Comparison of ENCODE assay signal across 18 cellular contexts in the genomic region with DNA sequence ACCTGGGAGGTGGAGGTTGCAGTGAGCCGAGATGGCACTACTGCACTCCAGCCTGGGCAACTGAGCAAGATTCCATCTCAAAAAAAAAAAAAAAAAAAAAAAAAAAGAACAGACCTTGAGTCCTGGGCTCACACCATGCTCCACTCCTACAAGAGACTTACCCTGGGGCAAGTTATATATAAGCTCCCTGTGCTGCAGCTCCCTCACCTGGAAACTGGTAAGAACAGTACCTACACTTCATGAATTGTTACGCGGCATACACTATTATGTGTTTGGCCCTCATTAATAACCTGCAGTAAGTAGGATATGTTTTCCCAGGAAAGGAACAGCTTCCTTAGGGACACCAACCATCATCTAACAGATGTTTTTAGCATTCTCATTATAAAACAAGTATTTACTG.
DNase-seq lines count a peak whose midpoint lies in the region; ATAC-seq and TF ChIP-seq lines count a peak whose summit lies in the region.
"Had no signal": no experiment of that assay in that cellular context is flagged by ENCODE, and none has a peak within 500 bp of the region (broad histone marks: within the 10 kb centered on the region; RNA-seq: fewer than 3 reads in every experiment).

No MANE protein-coding gene starts in this region.

- intact Hi-C loops in activated CD4-positive, alpha-beta T cell treated with anti-CD3 and anti-CD28 coated beads for 36 hours (cut with DNase I, micrococcal nuclease), result no loop called here

- CTCF ChIA-PET in activated CD4-positive, alpha-beta T cell treated with anti-CD3 and anti-CD28 coated beads for 36 hours (lab: Charles Lee), result interaction anchor here (2.2 kb wide), 1 partner anchor 11 kb away, joined by 9 read pairs; no protein-coding TSS in a partner anchor

- POLR2A ChIA-PET in activated CD4-positive, alpha-beta T cell treated with anti-CD3 and anti-CD28 coated beads for 36 hours (lab: Charles Lee), result no interaction called here

- H3K9me3 ChIP-seq in MM.1S (replicated peaks; ENCODE audit: insufficient read depth, low read length) (no peaks in the 10 kb centered on the region), endodermal cell (ENCODE audit: control insufficient read depth, low read length) (no peaks in the 10 kb centered on the region)
- H3K9me3 ChIP-seq: spleen had no signal

- no peak overlapping the region for H3K27ac ChIP-seq in MM.1S (ENCODE audit: low read length)
- no peak overlapping the region for H3K27ac ChIP-seq in endodermal cell (ENCODE audit: low read depth, low read length)
- H3K27ac ChIP-seq: spleen had no signal

- WGBS in endodermal cell (ENCODE audit: insufficient coverage in 1 of 2, insufficient read length in 1 of 2), 2 experiments, result 93 to 94% methylated on average over 2 to 3 of the region's 3 CpGs

- no peak overlapping the region for H3K4me3 ChIP-seq in MM.1S (ENCODE audit: low read length)
- H3K4me3 ChIP-seq in endodermal cell (ENCODE audit: low read length), result no peak overlapping the region
- H3K4me3 ChIP-seq: spleen had no signal

- no peak overlapping the region for H3K27ac Mint-ChIP-seq in activated CD4-positive, alpha-beta T cell treated with anti-CD3 and anti-CD28 coated beads for 36 hours
- no peak overlapping the region for H3K27ac Mint-ChIP-seq in endodermal cell
- H3K27ac Mint-ChIP-seq: activated CD8-positive, alpha-beta T cell treated with anti-CD3 and anti-CD28 coated beads for 36 hours; dendritic cell treated with granulocyte-macrophage colony-stimulating factor and Interleukin-4, amounts not matched to agents 40 ng/mL and 50 ng/mL, for 4 days; mesothelial cell of epicardium; stimulated activated naive CD8-positive, alpha-beta T cell treated with anti-CD3 and anti-CD28 coated beads, Interleukin-15, Interleukin-2, amounts not matched to agents 100 ng/mL and 50 ng/mL, for 24 hours had no signal

- H3K9me2 ChIP-seq in MM.1S (replicated peaks; ENCODE audit: insufficient read depth, low read length), result no peaks in the 10 kb centered on the region

- TF ChIP-seq CTCF in MM.1S (IDR thresholded peaks at IDR 0.05; ENCODE audit: low read length) (peak; percentile 50), endodermal cell (conservative IDR thresholded peaks at IDR 0.05) (peak; percentile 63)

- no peaks in the 10 kb centered on the region for H3K27me3 ChIP-seq in MM.1S (replicated peaks; ENCODE audit: insufficient read depth, low read length)
- H3K27me3 ChIP-seq in endodermal cell (ENCODE audit: control insufficient read depth, insufficient read depth, low read length, poor library complexity, severe bottlenecking), result no peaks in the 10 kb centered on the region

- no peak overlapping the region for H3K4me3 Mint-ChIP-seq in activated CD4-positive, alpha-beta T cell treated with anti-CD3 and anti-CD28 coated beads for 36 hours
- no peak overlapping the region for H3K4me3 Mint-ChIP-seq in endodermal cell
- H3K4me3 Mint-ChIP-seq: activated CD8-positive, alpha-beta T cell treated with anti-CD3 and anti-CD28 coated beads for 36 hours; dendritic cell treated with granulocyte-macrophage colony-stimulating factor and Interleukin-4, amounts not matched to agents 40 ng/mL and 50 ng/mL, for 4 days; mesothelial cell of epicardium; stimulated activated naive CD8-positive, alpha-beta T cell treated with anti-CD3 and anti-CD28 coated beads, Interleukin-15, Interleukin-2, amounts not matched to agents 100 ng/mL and 50 ng/mL, for 24 hours had no signal

- no peaks in the 10 kb centered on the region for H3K4me1 Mint-ChIP-seq in activated CD4-positive, alpha-beta T cell treated with anti-CD3 and anti-CD28 coated beads for 36 hours
- H3K4me1 Mint-ChIP-seq in endodermal cell, result peaks cover 1% of the 10 kb centered on the region
- H3K4me1 Mint-ChIP-seq: mesothelial cell of epicardium had no signal

- no peak overlapping the region for H2AFZ ChIP-seq in MM.1S (ENCODE audit: low read length)

- H3K36me3 ChIP-seq in MM.1S (replicated peaks; ENCODE audit: insufficient read depth, low read length) (no peaks in the 10 kb centered on the region), endodermal cell (ENCODE audit: control insufficient read depth, insufficient read depth, low read length) (no peaks in the 10 kb centered on the region)
- H3K36me3 ChIP-seq: spleen had no signal

- H3F3A ChIP-seq in MM.1S (ENCODE audit: insufficient read depth, low read length), result no peaks in the 10 kb centered on the region; the same call in 1 of the 2 replicates

- H3K4me1 ChIP-seq in MM.1S (ENCODE audit: low read length) (0 out of 2 replicates have a peak, but pooled peaks cover 3% of the 10 kb centered on the region), endodermal cell (ENCODE audit: control insufficient read depth, insufficient read depth, low read length) (no peaks in the 10 kb centered on the region)
- H3K4me1 ChIP-seq: spleen had no signal

- no peak for ATAC-seq in activated CD4-positive, alpha-beta T cell treated with anti-CD3 and anti-CD28 coated beads for 36 hours
- no peak for ATAC-seq in GM21367 (IDR thresholded peaks at IDR 0.05; ENCODE audit: unreplicated experiment)
- ATAC-seq: activated CD8-positive, alpha-beta T cell treated with anti-CD3 and anti-CD28 coated beads for 36 hours had no signal

- H3K4me2 ChIP-seq in MM.1S (ENCODE audit: low read depth, low read length), result no peak overlapping the region

- H3K9ac ChIP-seq in MM.1S (ENCODE audit: low read length) (no peak overlapping the region), endodermal cell (ENCODE audit: extremely low read depth, low read length, poor library complexity, severe bottlenecking) (no peak overlapping the region)

- DNase-seq in activated CD4-positive, alpha-beta T cell treated with anti-CD3 and anti-CD28 coated beads for 36 hours, result peak; percentile 8
- DNase-seq in activated CD4-positive, alpha-beta T cell treated with anti-CD3 and anti-CD28 coated beads for 1 hour, result no peak
- DNase-seq in MM.1S, result peak; percentile 56
- DNase-seq in endodermal cell, result no peak
- peak; percentile 46 for DNase-seq in renal cortical epithelial cell (ENCODE audit: low read depth)
- no peak for DNase-seq in NK-92 (lab: John Stamatoyannopoulos, UW; ENCODE audit: unreplicated experiment)
- DNase-seq in NCI-H510A (lab: John Stamatoyannopoulos, UW), result no peak
- DNase-seq: activated CD8-positive, alpha-beta T cell treated with anti-CD3 and anti-CD28 coated beads for 36 hours; amniotic stem cell; KG1; NCI-H1694 treated with DMSO at 0.1 percent for 48 hours; NK-92 treated with Interleukin-12 subunit alpha and Interleukin-12 subunit beta, amount 100 ng/mL, for 24 hours; nucleus accumbens; spleen had no signal

- peaks cover 3% of the 10 kb centered on the region for H3K27me3 Mint-ChIP-seq in activated CD4-positive, alpha-beta T cell treated with anti-CD3 and anti-CD28 coated beads for 36 hours
- H3K27me3 Mint-ChIP-seq in endodermal cell (ENCODE audit: insufficient read depth), result no peaks in the 10 kb centered on the region

- H3K79me2 ChIP-seq in MM.1S (ENCODE audit: low read length), result no peaks in the 10 kb centered on the region

- no peaks in the 10 kb centered on the region for H3K36me3 Mint-ChIP-seq in activated CD4-positive, alpha-beta T cell treated with anti-CD3 and anti-CD28 coated beads for 36 hours (ENCODE audit: low read depth)
- no peaks in the 10 kb centered on the region for H3K36me3 Mint-ChIP-seq in endodermal cell (ENCODE audit: low read depth)
- H3K36me3 Mint-ChIP-seq: mesothelial cell of epicardium had no signal

- H4K20me1 ChIP-seq in MM.1S (ENCODE audit: insufficient read depth, low read length), result no peaks in the 10 kb centered on the region

- no peaks in the 10 kb centered on the region for H3K9me3 Mint-ChIP-seq in activated CD4-positive, alpha-beta T cell treated with anti-CD3 and anti-CD28 coated beads for 36 hours (ENCODE audit: low read depth)
- H3K9me3 Mint-ChIP-seq in endodermal cell, result no peaks in the 10 kb centered on the region
- H3K9me3 Mint-ChIP-seq: activated CD8-positive, alpha-beta T cell treated with anti-CD3 and anti-CD28 coated beads for 36 hours; dendritic cell treated with granulocyte-macrophage colony-stimulating factor and Interleukin-4, amounts not matched to agents 40 ng/mL and 50 ng/mL, for 4 days; mesothelial cell of epicardium; stimulated activated naive CD8-positive, alpha-beta T cell treated with anti-CD3 and anti-CD28 coated beads, Interleukin-15, Interleukin-2, amounts not matched to agents 100 ng/mL and 50 ng/mL, for 24 hours had no signal

Comparison
In these comparisons a context has a peak if more than half of its experiments do, and no peak if none do; other contexts are left out.
1. DNase-seq: peak in activated CD4-positive, alpha-beta T cell treated with anti-CD3 and anti-CD28 coated beads for 36 hours (single experiment), MM.1S (single experiment) and renal cortical epithelial cell (single experiment); none in activated CD4-positive, alpha-beta T cell treated with anti-CD3 and anti-CD28 coated beads for 1 hour (single experiment), endodermal cell (single experiment), NK-92 (single experiment) and NCI-H510A (single experiment).